Comparison of ENCODE assay signal across 8 cellular contexts in genomic region chr17:78734841-78735641, GRCh38. TPM values are rescaled to one million over a fixed set of nuclear protein-coding genes. Genes with fewer than 3 reads are reported as not detected.
DNase-seq lines count a peak whose midpoint lies in the region; ATAC-seq and TF ChIP-seq lines count a peak whose summit lies in the region.

No MANE protein-coding gene starts in this region.

- H3K27ac ChIP-seq in layer of hippocampus (ENCODE audit: low read depth, low read length): peak overlapping the region; percentile 54
- H3K27ac ChIP-seq in stomach: peak overlapping the region; percentile 76 to 94 (median 89)

- H3K4me3 Mint-ChIP-seq in activated CD4-positive, alpha-beta memory T cell treated with anti-CD3 and anti-CD28 coated beads, Interleukin-2, amount 10 ng/mL, durations not matched to agents 7 days and 5 days: peak overlapping the region; percentile 97

- no peak for TF ChIP-seq POLR2A in stomach (IDR thresholded peaks at IDR 0.05)

- POLR2A ChIA-PET in activated CD4-positive, alpha-beta memory T cell treated with anti-CD3 and anti-CD28 coated beads, Interleukin-2, amount 10 ng/mL, durations not matched to agents 7 days and 5 days (lab: Charles Lee): interaction anchor here (0.7 to 5.3 kb wide), 15 partner anchors 11 to 107 kb away, joined by 3 to 84 read pairs (median 8); partner anchors contain the start of gene CYTH1

- intact Hi-C loops in stomach (cut with DNase I; ENCODE audit: low total_unique reads): no loop called here

- CTCF ChIA-PET in activated CD4-positive, alpha-beta memory T cell treated with anti-CD3 and anti-CD28 coated beads, Interleukin-2, amount 10 ng/mL, durations not matched to agents 7 days and 5 days (lab: Charles Lee): interaction anchor here (1.2 to 3.6 kb wide), 4 partner anchors 13 to 238 kb away, joined by 3 to 24 read pairs (median 10); no protein-coding TSS in a partner anchor

- DNase-seq in activated CD4-positive, alpha-beta T cell treated with anti-CD3 and anti-CD28 coated beads for 48 hours: peak; percentile 36
- DNase-seq in activated CD4-positive, alpha-beta T cell treated with anti-CD3 and anti-CD28 coated beads, Interleukin-2, amount 50 U/mL, for 48 hours: no peak
- DNase-seq in activated CD4-positive, alpha-beta memory T cell treated with anti-CD3 and anti-CD28 coated beads, Interleukin-2, amount 10 ng/mL, durations not matched to agents 7 days and 5 days: no peak
- DNase-seq in stomach: no peak
- DNase-seq in hypothalamus (lab: John Stamatoyannopoulos, UW): no peak
- DNase-seq in effector CD8-positive, alpha-beta T cell (lab: John Stamatoyannopoulos, UW): no peak

- TF ChIP-seq EP300 in stomach (IDR thresholded peaks at IDR 0.05): no peak

- no peaks in the 10 kb centered on the region for H3K9me3 Mint-ChIP-seq in activated CD4-positive, alpha-beta memory T cell treated with anti-CD3 and anti-CD28 coated beads, Interleukin-2, amount 10 ng/mL, durations not matched to agents 7 days and 5 days

- H3K27ac Mint-ChIP-seq in activated CD4-positive, alpha-beta memory T cell treated with anti-CD3 and anti-CD28 coated beads, Interleukin-2, amount 10 ng/mL, durations not matched to agents 7 days and 5 days: peak overlapping the region; percentile 97

- ATAC-seq in HG03342 (IDR thresholded peaks at IDR 0.05; ENCODE audit: unreplicated experiment): no peak

- peaks cover 52% of the 10 kb centered on the region for H3K36me3 Mint-ChIP-seq in activated CD4-positive, alpha-beta memory T cell treated with anti-CD3 and anti-CD28 coated beads, Interleukin-2, amount 10 ng/mL, durations not matched to agents 7 days and 5 days (ENCODE audit: low read depth)

- H3K36me3 ChIP-seq in stomach: no peaks in the 10 kb centered on the region

- no peaks in the 10 kb centered on the region for H3K27me3 ChIP-seq in layer of hippocampus (ENCODE audit: control insufficient read depth, insufficient read depth, low read length)
- H3K27me3 ChIP-seq in stomach: no peaks in the 10 kb centered on the region

- TF ChIP-seq CTCF in stomach (IDR thresholded peaks at IDR 0.05): no peak

- WGBS in stomach, 5 donors: 27 to 52% (median 34%) methylated on average over 15 to 16 of the region's 16 CpGs

- no peaks in the 10 kb centered on the region for H3K27me3 Mint-ChIP-seq in activated CD4-positive, alpha-beta memory T cell treated with anti-CD3 and anti-CD28 coated beads, Interleukin-2, amount 10 ng/mL, durations not matched to agents 7 days and 5 days

- peaks cover 21 to 88% (median 58%) of the 10 kb centered on the region in 4 donors for H3K4me1 ChIP-seq in stomach

- peaks cover 87% of the 10 kb centered on the region for H3K4me1 Mint-ChIP-seq in activated CD4-positive, alpha-beta memory T cell treated with anti-CD3 and anti-CD28 coated beads, Interleukin-2, amount 10 ng/mL, durations not matched to agents 7 days and 5 days

- H3K9me3 ChIP-seq in stomach: no peaks in the 10 kb centered on the region

- H3K4me3 ChIP-seq in stomach: peak overlapping the region; percentile 45 to 59 (median 50)

RNA-seq across cellular contexts. Expression of gene CYTH1, which starts 47.0 kb away (rescaled TPM):
- 100 to 1,000 TPM; 288 to 309 TPM for total RNA-seq in activated CD4-positive, alpha-beta memory T cell treated with anti-CD3 and anti-CD28 coated beads, Interleukin-2, amount 10 ng/mL, durations not matched to agents 7 days and 5 days
- 100 to 1,000 TPM in 2 of 5 donors, 10 to 100 TPM in 3; 32.7 to 137 (median 80.2) TPM for total RNA-seq in stomach
- polyA plus RNA-seq in stomach: 10 to 100 TPM; 29.6 to 51.5 (median 30.6) TPM
